In the genomic region with DNA sequence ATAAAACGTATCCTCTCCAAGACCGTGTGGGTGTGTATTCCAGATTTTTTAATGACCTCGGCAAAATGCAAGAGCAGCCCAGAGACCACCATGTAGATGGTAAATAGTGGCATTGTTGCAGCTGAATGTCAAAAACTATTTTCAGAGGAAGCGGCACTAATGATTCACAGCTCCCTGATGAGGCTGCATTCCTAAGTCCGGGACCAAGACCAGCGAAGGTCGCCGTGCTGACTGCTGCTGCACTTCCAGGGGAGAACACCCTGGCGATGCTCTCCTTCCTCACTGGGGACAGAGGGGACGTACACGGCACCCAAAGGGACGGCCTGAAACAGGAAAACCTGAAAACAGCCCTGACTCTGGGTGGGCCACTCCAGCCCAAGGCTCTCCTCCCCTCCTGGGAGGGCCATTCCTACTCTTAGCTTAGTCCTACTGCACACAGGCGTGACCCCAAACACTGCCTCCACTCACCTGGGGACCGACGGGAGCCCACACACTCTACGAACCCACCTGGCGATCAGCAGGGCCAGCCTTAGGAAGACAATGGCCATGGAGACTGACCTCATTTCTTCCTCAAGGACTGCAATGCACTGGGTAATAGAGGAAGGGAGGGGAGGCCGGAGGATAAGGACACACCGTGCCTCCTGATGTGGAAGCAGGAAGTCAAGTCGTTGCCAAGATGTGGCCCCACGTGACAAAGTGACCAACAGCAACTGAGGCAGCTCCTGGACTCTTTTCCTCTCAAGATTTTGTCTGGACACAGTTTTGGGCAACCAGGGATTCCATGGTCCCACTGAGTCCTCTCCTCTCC, we compare ENCODE assay signal across 2 cellular contexts.
TF ChIP-seq lines count a peak whose summit lies in the region.

No MANE protein-coding gene starts in this region.

TF ChIP-seq in A549, 52 proteins besides CTCF, POLR2A, EP300 and RAD21:
- TF ChIP-seq NFE2L2 (conservative IDR thresholded peaks at IDR 0.05; ENCODE audit: low read length) (no peak), MAFK (IDR thresholded peaks at IDR 0.05; ENCODE audit: partially characterized antibody) (peak; percentile 25), CBX8 (IDR thresholded peaks at IDR 0.05) (no peak), JUNB (IDR thresholded peaks at IDR 0.05) (no peak)

TF ChIP-seq in H1, 55 proteins besides CTCF, POLR2A, EP300 and RAD21:
- TF ChIP-seq ASH2L (IDR thresholded peaks at IDR 0.05; ENCODE audit: low read length): no peak
- TF ChIP-seq MAFK (IDR thresholded peaks at IDR 0.05; ENCODE audit: low read depth, low read length): 0 out of 2 replicates have a peak, but pooled peaks have one; percentile 47
